In the genomic region with DNA sequence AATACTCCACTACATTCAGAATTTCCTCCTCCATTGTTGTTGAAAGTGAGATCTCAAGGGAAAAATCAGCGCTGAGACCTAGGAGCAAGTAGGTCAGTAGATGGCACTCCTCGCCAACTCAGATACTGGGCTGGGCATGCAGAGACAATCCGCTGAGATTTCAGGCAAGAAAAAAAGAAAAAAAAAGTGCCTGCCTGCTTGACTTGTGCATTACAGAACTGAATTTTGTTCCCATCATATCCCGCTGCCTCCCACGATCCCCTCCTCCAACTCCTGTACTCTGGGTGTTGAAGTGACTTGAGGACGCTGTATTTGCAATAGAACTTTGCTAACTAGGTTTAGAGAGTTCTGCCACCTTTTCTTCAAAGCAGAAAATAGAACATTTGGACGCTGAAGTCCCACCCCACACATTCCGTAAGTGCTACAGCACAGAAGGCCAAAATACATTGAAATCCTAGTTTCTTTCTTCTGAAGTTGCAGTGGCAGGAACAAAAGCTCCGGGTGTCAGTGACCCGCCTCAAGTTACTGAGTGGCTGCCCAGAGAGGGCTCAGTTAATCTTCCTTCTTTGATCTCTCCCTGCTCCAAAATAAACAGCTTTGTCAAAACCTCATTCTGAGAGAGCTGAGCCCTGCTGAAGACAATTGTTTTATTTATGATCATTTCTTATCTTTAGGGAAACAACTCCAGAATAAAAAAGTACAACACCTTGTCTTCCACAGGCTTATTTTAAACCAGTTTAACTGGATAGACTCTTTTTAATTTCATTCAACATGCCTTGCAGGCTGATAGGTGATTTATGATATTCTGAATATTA, we compare ENCODE assay signal across 8 cellular contexts.
DNase-seq lines count a peak whose midpoint lies in the region; ATAC-seq, FAIRE-seq and TF ChIP-seq lines count a peak whose summit lies in the region.

No MANE protein-coding gene starts in this region.

- BruUV-seq in PC-9 (replicated peaks; lab: Mats Ljungman, UMichigan): no TSS peak

- peaks cover 76% of the 10 kb centered on the region for H3K4me1 Mint-ChIP-seq in activated naive CD8-positive, alpha-beta T cell (ENCODE audit: low read depth)

- no peaks in the 10 kb centered on the region for H3K79me2 ChIP-seq in PC-9 (ENCODE audit: low read depth)

- H3K36me3 ChIP-seq in PC-9 (ENCODE audit: low read depth) (no peaks in the 10 kb centered on the region), aorta (ENCODE audit: control insufficient read depth in 1 of 2, insufficient read depth in 2 of 2, low read length in 1 of 2) (peaks cover 0 to 3% of the 10 kb centered on the region in 2 donors)

- H3K9me3 Mint-ChIP-seq in activated naive CD8-positive, alpha-beta T cell (ENCODE audit: low read depth): no peaks in the 10 kb centered on the region

- in situ Hi-C loops in GM13977 (cut with MboI; ENCODE audit: low pct_unique_long_range_greater_than_20kb, low sequenced_read_pairs, unreplicated experiment): loop anchor here (10.0 to 25.0 kb wide), 3 partner anchors 268 to 756 kb away; a partner anchor contains a TSS

- WGBS in aorta, 2 donors: 3 to 4% methylated on average over 10 of the region's 10 CpGs

- TF ChIP-seq CTCF in GM13977 (IDR thresholded peaks at IDR 0.05; ENCODE audit: extremely low read depth, insufficient read depth, missing control alignments) (peak; percentile 79), PC-9 (conservative IDR thresholded peaks at IDR 0.05) (peak; percentile 74)

- DNase-seq in GM13977 (ENCODE audit: low spot score) (peak; percentile 48), HT1080 (ENCODE audit: low read depth) (peak; percentile 78), PC-9 (peak; percentile 56 to 68), Right ventricle myocardium superior (peak; percentile 66), posterior cingulate gyrus (peak; percentile 38 to 93 (median 67)), aorta (peak; percentile 60 to 78)

- H3K4me3 ChIP-seq in PC-9: peak overlapping the region; percentile 30; the same call in 1 of the 2 replicates
- peak overlapping the region; percentile 15 to 32 for H3K4me3 ChIP-seq in aorta (ENCODE audit: low read length in 2 of 2)

- peak overlapping the region; percentile 51 for H3K27ac ChIP-seq in PC-9
- H3K27ac ChIP-seq in aorta (ENCODE audit: low read depth in 1 of 2, low read length in 2 of 2): peak overlapping the region; percentile 12 to 52

- CTCF ChIA-PET in PC-9 (lab: Charles Lee): interaction anchor here (0.7 kb wide), 1 partner anchor 584 kb away, joined by 3 read pairs; no protein-coding TSS in a partner anchor

- H3K9me3 ChIP-seq in PC-9 (ENCODE audit: insufficient read depth, low read depth) (no peaks in the 10 kb centered on the region), aorta (ENCODE audit: control insufficient read depth, low read length) (no peaks in the 10 kb centered on the region)

- no peak overlapping the region for H3K4me3 Mint-ChIP-seq in activated naive CD8-positive, alpha-beta T cell

- no peaks in the 10 kb centered on the region for H4K20me1 ChIP-seq in PC-9 (ENCODE audit: insufficient read depth)

- H2AFZ ChIP-seq in PC-9: 0 out of 2 replicates have a peak overlapping the region, but pooled peaks have one; percentile 22

- no peaks in the 10 kb centered on the region for H3K27me3 Mint-ChIP-seq in activated naive CD8-positive, alpha-beta T cell

- FAIRE-seq in A204.1 (lab: Jason Lieb, UNC): peak; percentile 75

- peaks cover 14% of the 10 kb centered on the region; the same call in 1 of the 2 replicates for H3F3A ChIP-seq in PC-9 (ENCODE audit: insufficient read depth, low read depth)

- no peaks in the 10 kb centered on the region for H3K27me3 ChIP-seq in PC-9 (ENCODE audit: insufficient read depth, low read depth)
- H3K27me3 ChIP-seq in aorta (ENCODE audit: control insufficient read depth in 1 of 2, insufficient read depth in 2 of 2, low read length in 1 of 2): no peaks in the 10 kb centered on the region

- intact Hi-C loops in PC-9 (cut with micrococcal nuclease; ENCODE audit: unreplicated experiment): loop anchor here (1.0 to 5.0 kb wide), 6 partner anchors 156 to 755 kb away; a partner anchor contains a TSS
- intact Hi-C loops in Right ventricle myocardium superior (cut with DNase I): loop anchor here (10.0 kb wide), 2 partner anchors 62 to 432 kb away; no protein-coding TSS in a partner anchor
- intact Hi-C loops in posterior cingulate gyrus (cut with DNase I): loop anchor here (1.0 to 5.0 kb wide), 3 partner anchors 266 to 755 kb away; a partner anchor contains a TSS
- intact Hi-C loops in aorta (cut with DNase I): loop anchor here (2.0 to 10.0 kb wide), 4 partner anchors 266 to 586 kb away; a partner anchor contains a TSS

- peak overlapping the region; percentile 97 for H3K27ac Mint-ChIP-seq in activated naive CD8-positive, alpha-beta T cell

- POLR2A ChIA-PET in PC-9 (lab: Charles Lee; ENCODE audit: unreplicated experiment): no interaction called here

- ATAC-seq in Right ventricle myocardium superior (ENCODE audit: poor library complexity) (peak; percentile 89), aorta (ENCODE audit: low FRiP score) (peak; percentile 85)

- peaks cover 27% of the 10 kb centered on the region for H3K36me3 Mint-ChIP-seq in activated naive CD8-positive, alpha-beta T cell

- no peaks in the 10 kb centered on the region for H3K9me2 ChIP-seq in PC-9 (ENCODE audit: insufficient read depth)

- H3K4me1 ChIP-seq in PC-9 (replicated peaks; ENCODE audit: insufficient read depth): peaks cover 24% of the 10 kb centered on the region
- peaks cover 0 to 6% of the 10 kb centered on the region in 2 donors for H3K4me1 ChIP-seq in aorta (ENCODE audit: control insufficient read depth in 1 of 2, insufficient read depth in 2 of 2, low read length in 2 of 2)

- H3K4me2 ChIP-seq in PC-9: peak overlapping the region; percentile 72

Comparison
In these comparisons a context has a peak if more than half of its experiments do, and no peak if none do; other contexts are left out.
1. Peak in every context shown above with its lines: DNase-seq, ATAC-seq, H3K4me3 ChIP-seq and H3K27ac ChIP-seq.